Comparison of ENCODE assay signal across 27 cellular contexts in the genomic region with DNA sequence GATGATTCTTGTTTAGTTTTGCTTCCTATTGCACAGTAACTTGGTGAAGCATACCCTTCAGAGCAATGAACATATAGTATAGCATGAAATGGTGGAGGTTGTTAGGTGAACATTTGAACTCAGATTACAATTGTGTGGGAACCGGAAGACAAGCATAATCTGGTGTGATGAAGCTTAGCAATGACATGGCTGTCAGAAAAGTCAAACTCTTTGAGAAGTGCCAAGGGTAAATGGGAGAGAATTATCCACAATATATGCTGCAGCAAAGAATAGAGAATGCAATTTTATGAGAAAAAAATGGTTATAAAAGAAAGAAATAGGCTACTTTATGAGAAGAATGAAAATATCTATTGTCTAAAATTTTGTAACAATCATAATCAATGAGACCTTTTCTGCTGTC.
"Had no signal": no experiment of that assay in that cellular context is flagged by ENCODE, and none has a peak within 500 bp of the region (broad histone marks: within the 10 kb centered on the region; RNA-seq: fewer than 3 reads in every experiment).

No MANE protein-coding gene starts in this region.

- H3K27ac ChIP-seq: colonic mucosa, epithelial cell of prostate, esophagus squamous epithelium, gastrocnemius medialis, heart right ventricle, left lung had no signal

- ATAC-seq: effector memory CD8-positive, alpha-beta T cell; esophagus mucosa; gastrocnemius medialis; heart right ventricle; left cardiac atrium; left lung; left ventricle myocardium superior had no signal

- H3K9me3 ChIP-seq: colonic mucosa, esophagus squamous epithelium, gastrocnemius medialis, heart right ventricle, left lung had no signal

- FAIRE-seq: endometrium, islet of Langerhans, keratinocyte had no signal

- H3K9me3 Mint-ChIP-seq: dendritic cell treated with granulocyte-macrophage colony-stimulating factor and Interleukin-4, amounts not matched to agents 40 ng/mL and 50 ng/mL, for 4 days; endodermal cell had no signal

- H3K27me3 ChIP-seq: colonic mucosa, esophagus squamous epithelium, gastrocnemius medialis, heart right ventricle, left lung had no signal

- H3K4me1 Mint-ChIP-seq: memory B cell had no signal

- H3K4me3 Mint-ChIP-seq: dendritic cell treated with granulocyte-macrophage colony-stimulating factor and Interleukin-4, amounts not matched to agents 40 ng/mL and 50 ng/mL, for 4 days; effector memory CD8-positive, alpha-beta T cell; endodermal cell; memory B cell had no signal

- DNase-seq: colonic mucosa; cortex of kidney; effector CD8-positive, alpha-beta T cell; effector memory CD8-positive, alpha-beta T cell; endodermal cell; erythroblast; esophagus squamous epithelium; foreskin fibroblast; foreskin melanocyte; gastrocnemius medialis; glutamatergic neuron; heart right ventricle; hippocampal formation; left cardiac atrium; left lung; left ventricle myocardium superior; mammary epithelial cell; mesendoderm; midbrain had no signal

- H3K36me3 ChIP-seq: colonic mucosa, esophagus squamous epithelium, gastrocnemius medialis, heart right ventricle, left lung had no signal

- H3K4me1 ChIP-seq: colonic mucosa, esophagus squamous epithelium, gastrocnemius medialis, heart right ventricle, left lung had no signal

- H3K27ac Mint-ChIP-seq: dendritic cell treated with granulocyte-macrophage colony-stimulating factor and Interleukin-4, amounts not matched to agents 40 ng/mL and 50 ng/mL, for 4 days; effector memory CD8-positive, alpha-beta T cell; endodermal cell; memory B cell had no signal

- H3K4me3 ChIP-seq: colonic mucosa, esophagus squamous epithelium, gastrocnemius medialis, heart right ventricle, left lung, lung had no signal

- H3K27me3 Mint-ChIP-seq: dendritic cell treated with granulocyte-macrophage colony-stimulating factor and Interleukin-4, amounts not matched to agents 40 ng/mL and 50 ng/mL, for 4 days; effector memory CD8-positive, alpha-beta T cell; memory B cell had no signal

- H3K36me3 Mint-ChIP-seq: memory B cell had no signal
